In the genomic region with DNA sequence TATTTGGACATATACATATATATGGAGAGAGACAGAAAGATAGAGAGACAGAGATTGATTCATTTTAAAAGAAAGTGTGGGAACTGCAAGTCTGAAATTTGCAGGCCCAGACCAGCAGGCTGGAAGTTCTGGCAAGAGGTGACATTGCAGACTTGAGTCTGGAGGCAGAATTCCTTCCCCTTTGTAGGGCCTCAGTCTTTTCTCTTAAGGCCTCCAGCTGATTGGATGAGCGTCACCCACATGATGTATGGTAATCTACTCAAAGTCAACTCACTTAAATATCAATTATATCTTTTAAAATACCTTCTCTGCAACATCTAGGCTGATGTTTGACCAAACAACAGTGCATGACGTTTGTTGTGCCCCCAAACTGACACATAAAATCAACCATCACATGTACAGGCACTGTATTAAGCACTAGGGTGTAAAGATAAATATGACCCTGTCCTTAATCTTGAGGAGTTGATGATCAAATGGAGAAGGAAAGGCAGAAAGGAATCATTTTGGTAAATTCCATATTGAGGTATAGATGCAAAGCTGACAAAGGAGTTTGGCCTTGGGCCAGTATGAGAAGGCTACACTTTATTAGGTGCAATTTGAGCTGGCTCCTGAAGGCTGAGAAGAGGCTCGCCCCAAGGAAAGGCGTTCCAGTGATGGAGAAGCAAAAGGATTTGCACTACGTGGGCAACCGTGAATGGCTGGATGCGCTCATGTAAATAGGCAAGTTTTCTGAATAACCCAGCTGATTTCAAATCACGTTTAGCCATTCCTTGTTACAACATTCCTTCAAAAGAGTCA, we compare ENCODE assay signal across 1 cellular context.
TF ChIP-seq lines count a peak whose summit lies in the region.

No MANE protein-coding gene starts in this region.

TF ChIP-seq in GM23338, 12 proteins besides CTCF, POLR2A, EP300 and RAD21 (continued from another document):
- TF ChIP-seq, protein P1, sequence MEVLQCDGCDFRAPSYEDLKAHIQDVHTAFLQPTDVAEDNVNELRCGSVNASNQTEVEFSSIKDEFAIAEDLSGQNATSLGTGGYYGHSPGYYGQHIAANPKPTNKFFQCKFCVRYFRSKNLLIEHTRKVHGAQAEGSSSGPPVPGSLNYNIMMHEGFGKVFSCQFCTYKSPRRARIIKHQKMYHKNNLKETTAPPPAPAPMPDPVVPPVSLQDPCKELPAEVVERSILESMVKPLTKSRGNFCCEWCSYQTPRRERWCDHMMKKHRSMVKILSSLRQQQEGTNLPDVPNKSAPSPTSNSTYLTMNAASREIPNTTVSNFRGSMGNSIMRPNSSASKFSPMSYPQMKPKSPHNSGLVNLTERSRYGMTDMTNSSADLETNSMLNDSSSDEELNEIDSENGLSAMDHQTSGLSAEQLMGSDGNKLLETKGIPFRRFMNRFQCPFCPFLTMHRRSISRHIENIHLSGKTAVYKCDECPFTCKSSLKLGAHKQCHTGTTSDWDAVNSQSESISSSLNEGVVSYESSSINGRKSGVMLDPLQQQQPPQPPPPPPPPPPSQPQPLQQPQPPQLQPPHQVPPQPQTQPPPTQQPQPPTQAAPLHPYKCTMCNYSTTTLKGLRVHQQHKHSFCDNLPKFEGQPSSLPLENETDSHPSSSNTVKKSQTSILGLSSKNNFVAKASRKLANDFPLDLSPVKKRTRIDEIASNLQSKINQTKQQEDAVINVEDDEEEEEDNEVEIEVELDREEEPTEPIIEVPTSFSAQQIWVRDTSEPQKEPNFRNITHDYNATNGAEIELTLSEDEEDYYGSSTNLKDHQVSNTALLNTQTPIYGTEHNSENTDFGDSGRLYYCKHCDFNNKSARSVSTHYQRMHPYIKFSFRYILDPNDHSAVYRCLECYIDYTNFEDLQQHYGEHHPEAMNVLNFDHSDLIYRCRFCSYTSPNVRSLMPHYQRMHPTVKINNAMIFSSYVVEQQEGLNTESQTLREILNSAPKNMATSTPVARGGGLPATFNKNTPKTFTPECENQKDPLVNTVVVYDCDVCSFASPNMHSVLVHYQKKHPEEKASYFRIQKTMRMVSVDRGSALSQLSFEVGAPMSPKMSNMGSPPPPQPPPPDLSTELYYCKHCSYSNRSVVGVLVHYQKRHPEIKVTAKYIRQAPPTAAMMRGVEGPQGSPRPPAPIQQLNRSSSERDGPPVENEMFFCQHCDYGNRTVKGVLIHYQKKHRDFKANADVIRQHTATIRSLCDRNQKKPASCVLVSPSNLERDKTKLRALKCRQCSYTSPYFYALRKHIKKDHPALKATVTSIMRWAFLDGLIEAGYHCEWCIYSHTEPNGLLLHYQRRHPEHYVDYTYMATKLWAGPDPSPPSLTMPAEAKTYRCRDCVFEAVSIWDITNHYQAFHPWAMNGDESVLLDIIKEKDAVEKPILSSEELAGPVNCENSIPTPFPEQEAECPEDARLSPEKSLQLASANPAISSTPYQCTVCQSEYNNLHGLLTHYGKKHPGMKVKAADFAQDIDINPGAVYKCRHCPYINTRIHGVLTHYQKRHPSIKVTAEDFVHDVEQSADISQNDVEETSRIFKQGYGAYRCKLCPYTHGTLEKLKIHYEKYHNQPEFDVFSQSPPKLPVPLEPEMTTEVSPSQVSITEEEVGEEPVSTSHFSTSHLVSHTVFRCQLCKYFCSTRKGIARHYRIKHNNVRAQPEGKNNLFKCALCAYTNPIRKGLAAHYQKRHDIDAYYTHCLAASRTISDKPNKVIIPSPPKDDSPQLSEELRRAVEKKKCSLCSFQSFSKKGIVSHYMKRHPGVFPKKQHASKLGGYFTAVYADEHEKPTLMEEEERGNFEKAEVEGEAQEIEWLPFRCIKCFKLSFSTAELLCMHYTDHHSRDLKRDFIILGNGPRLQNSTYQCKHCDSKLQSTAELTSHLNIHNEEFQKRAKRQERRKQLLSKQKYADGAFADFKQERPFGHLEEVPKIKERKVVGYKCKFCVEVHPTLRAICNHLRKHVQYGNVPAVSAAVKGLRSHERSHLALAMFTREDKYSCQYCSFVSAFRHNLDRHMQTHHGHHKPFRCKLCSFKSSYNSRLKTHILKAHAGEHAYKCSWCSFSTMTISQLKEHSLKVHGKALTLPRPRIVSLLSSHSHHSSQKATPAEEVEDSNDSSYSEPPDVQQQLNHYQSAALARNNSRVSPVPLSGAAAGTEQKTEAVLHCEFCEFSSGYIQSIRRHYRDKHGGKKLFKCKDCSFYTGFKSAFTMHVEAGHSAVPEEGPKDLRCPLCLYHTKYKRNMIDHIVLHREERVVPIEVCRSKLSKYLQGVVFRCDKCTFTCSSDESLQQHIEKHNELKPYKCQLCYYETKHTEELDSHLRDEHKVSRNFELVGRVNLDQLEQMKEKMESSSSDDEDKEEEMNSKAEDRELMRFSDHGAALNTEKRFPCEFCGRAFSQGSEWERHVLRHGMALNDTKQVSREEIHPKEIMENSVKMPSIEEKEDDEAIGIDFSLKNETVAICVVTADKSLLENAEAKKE (CRISPR knock-in tag; IDR thresholded peaks at IDR 0.05), result 0 out of 2 replicates have a peak, but pooled peaks have one; percentile 25
